Comparison of ENCODE assay signal across 26 cellular contexts in genomic region chr16:81658373-81658772, GRCh38.
DNase-seq lines count a peak whose midpoint lies in the region; ATAC-seq and TF ChIP-seq lines count a peak whose summit lies in the region.
"Had no signal": no experiment of that assay in that cellular context is flagged by ENCODE, and none has a peak within 500 bp of the region (broad histone marks: within the 10 kb centered on the region; RNA-seq: fewer than 3 reads in every experiment).

No MANE protein-coding gene starts in this region.

- intact Hi-C loops in CD4-positive, alpha-beta T cell (cut with DNase I, micrococcal nuclease): no loop called here
- intact Hi-C loops in activated T-helper 2 cell treated with anti-CD3 and anti-CD28 coated beads, Interferon-gamma antibody, Interleukin-2, Interleukin-4, amounts not matched to agents 10 μg/mL and 5 μg/mL and 100 μg/mL, durations not matched to agents 14 hours and 24 hours and 36 hours (cut with micrococcal nuclease): no loop called here
- intact Hi-C loops in uterus (cut with DNase I; ENCODE audit: low total_unique reads): no loop called here

- no peak for TF ChIP-seq RAD21 in neural cell (conservative IDR thresholded peaks at IDR 0.05)

- H3K9me3 Mint-ChIP-seq in CD4-positive, alpha-beta T cell: no peaks in the 10 kb centered on the region
- H3K9me3 Mint-ChIP-seq in activated T-helper 2 cell treated with anti-CD3 and anti-CD28 coated beads, Interferon-gamma antibody, Interleukin-2, Interleukin-4, amounts not matched to agents 10 μg/mL and 5 μg/mL and 100 μg/mL, durations not matched to agents 14 hours and 24 hours and 36 hours: no peaks in the 10 kb centered on the region
- H3K9me3 Mint-ChIP-seq: T-helper 2 cell treated with Interferon-gamma antibody and Interleukin-4, amounts not matched to agents 5 μg/mL and 100 μg/mL, for 36 hours had no signal

- no peak overlapping the region for H3K27ac ChIP-seq in CD4-positive, alpha-beta T cell (ENCODE audit: low read depth, low read length)
- H3K27ac ChIP-seq in HEK293 (ENCODE audit: extremely low read depth, low read depth, low read length): no peak overlapping the region
- H3K27ac ChIP-seq in neural cell (ENCODE audit: low read length): peak overlapping the region; percentile 88
- H3K27ac ChIP-seq in right atrium auricular region: no peak overlapping the region
- no peak overlapping the region for H3K27ac ChIP-seq in uterus
- H3K27ac ChIP-seq: BLaER1, GM23248, left ventricle myocardium inferior, PC-9, prostate gland, upper lobe of left lung had no signal

- H4K20me1 ChIP-seq in neural cell (ENCODE audit: insufficient read depth): no peaks in the 10 kb centered on the region

- H3K79me2 ChIP-seq in neural cell (replicated peaks; ENCODE audit: insufficient read depth, low read length): no peaks in the 10 kb centered on the region

- no peak for ATAC-seq in CD4-positive, alpha-beta T cell (ENCODE audit: poor library complexity)
- no peak for ATAC-seq in HG02763 (IDR thresholded peaks at IDR 0.05; ENCODE audit: unreplicated experiment)
- ATAC-seq: Right ventricle myocardium inferior had no signal

- no peak for TF ChIP-seq CTCF in CD4-positive, alpha-beta T cell (IDR thresholded peaks at IDR 0.05)
- TF ChIP-seq CTCF in HEK293 (tag by site-specific recombination; IDR thresholded peaks at IDR 0.05) (no peak), neural cell (IDR thresholded peaks at IDR 0.05; ENCODE audit: poor library complexity, severe bottlenecking) (peak; percentile 12), right atrium auricular region (IDR thresholded peaks at IDR 0.05) (no peak), uterus (IDR thresholded peaks at IDR 0.05) (no peak)

- no peak for TF ChIP-seq EP300 in neural cell (conservative IDR thresholded peaks at IDR 0.05; ENCODE audit: poor library complexity, severe bottlenecking)

- H3K36me3 Mint-ChIP-seq in CD4-positive, alpha-beta T cell (ENCODE audit: low read depth): peaks cover 71% of the 10 kb centered on the region
- H3K36me3 Mint-ChIP-seq in activated T-helper 2 cell treated with anti-CD3 and anti-CD28 coated beads, Interferon-gamma antibody, Interleukin-2, Interleukin-4, amounts not matched to agents 10 μg/mL and 5 μg/mL and 100 μg/mL, durations not matched to agents 14 hours and 24 hours and 36 hours (ENCODE audit: low read depth): peaks cover 44% of the 10 kb centered on the region

- H2AFZ ChIP-seq in neural cell (ENCODE audit: low read depth, low read length): no peak overlapping the region
- H2AFZ ChIP-seq: GM23248, PC-9 had no signal

- H3K4me3 Mint-ChIP-seq in CD4-positive, alpha-beta T cell: no peak overlapping the region
- H3K4me3 Mint-ChIP-seq in activated T-helper 2 cell treated with anti-CD3 and anti-CD28 coated beads, Interferon-gamma antibody, Interleukin-2, Interleukin-4, amounts not matched to agents 10 μg/mL and 5 μg/mL and 100 μg/mL, durations not matched to agents 14 hours and 24 hours and 36 hours (ENCODE audit: low read depth): no peak overlapping the region
- H3K4me3 Mint-ChIP-seq: T-helper 2 cell treated with Interferon-gamma antibody and Interleukin-4, amounts not matched to agents 5 μg/mL and 100 μg/mL, for 36 hours had no signal

- H3K27me3 Mint-ChIP-seq in CD4-positive, alpha-beta T cell: no peaks in the 10 kb centered on the region
- no peaks in the 10 kb centered on the region for H3K27me3 Mint-ChIP-seq in activated T-helper 2 cell treated with anti-CD3 and anti-CD28 coated beads, Interferon-gamma antibody, Interleukin-2, Interleukin-4, amounts not matched to agents 10 μg/mL and 5 μg/mL and 100 μg/mL, durations not matched to agents 14 hours and 24 hours and 36 hours (ENCODE audit: low read depth)

- H3K4me1 ChIP-seq in HEK293 (ENCODE audit: control insufficient read depth, insufficient read depth, low read length): no peaks in the 10 kb centered on the region
- H3K4me1 ChIP-seq in right atrium auricular region: peaks cover 0 to 5% of the 10 kb centered on the region in 2 donors
- no peaks in the 10 kb centered on the region for H3K4me1 ChIP-seq in uterus
- H3K4me1 ChIP-seq: prostate gland had no signal

- no peak overlapping the region for H3K4me3 ChIP-seq in HEK293 (ENCODE audit: low read depth, low read length)
- peak overlapping the region; percentile 36 for H3K4me3 ChIP-seq in neural cell (ENCODE audit: low read length)
- no peak overlapping the region for H3K4me3 ChIP-seq in right atrium auricular region
- H3K4me3 ChIP-seq in uterus: no peak overlapping the region
- H3K4me3 ChIP-seq: BLaER1, GM23248, left ventricle myocardium inferior, PC-9, prostate gland, upper lobe of left lung had no signal

- peaks cover 0 to 61% of the 10 kb centered on the region in 2 experiments; a peak in 1 of 3 replicates for H3K36me3 ChIP-seq in HEK293 (ENCODE audit: control insufficient read depth in 2 of 2, insufficient read depth in 1 of 2, low read length in 2 of 2)
- H3K36me3 ChIP-seq in neural cell (ENCODE audit: insufficient read depth, low read length): peaks cover 20% of the 10 kb centered on the region
- H3K36me3 ChIP-seq in right atrium auricular region: peaks cover 38% of the 10 kb centered on the region
- H3K36me3 ChIP-seq in uterus: no peaks in the 10 kb centered on the region
- H3K36me3 ChIP-seq: prostate gland had no signal

- no peak for TF ChIP-seq POLR2A in uterus (IDR thresholded peaks at IDR 0.05)

- no peaks in the 10 kb centered on the region for H3K9me3 ChIP-seq in CD4-positive, alpha-beta T cell (ENCODE audit: control insufficient read depth, low read length)
- H3K9me3 ChIP-seq in HEK293 (ENCODE audit: control insufficient read depth, insufficient read depth, low read depth, low read length) (no peaks in the 10 kb centered on the region), neural cell (ENCODE audit: low read length) (no peaks in the 10 kb centered on the region), right atrium auricular region (no peaks in the 10 kb centered on the region), uterus (no peaks in the 10 kb centered on the region)
- H3K9me3 ChIP-seq: BLaER1, left ventricle myocardium inferior, prostate gland, upper lobe of left lung had no signal

- H3K4me1 Mint-ChIP-seq in CD4-positive, alpha-beta T cell (ENCODE audit: low read depth): no peaks in the 10 kb centered on the region
- peaks cover 2% of the 10 kb centered on the region for H3K4me1 Mint-ChIP-seq in activated T-helper 2 cell treated with anti-CD3 and anti-CD28 coated beads, Interferon-gamma antibody, Interleukin-2, Interleukin-4, amounts not matched to agents 10 μg/mL and 5 μg/mL and 100 μg/mL, durations not matched to agents 14 hours and 24 hours and 36 hours (ENCODE audit: low read depth)

- H3K27ac Mint-ChIP-seq in CD4-positive, alpha-beta T cell: peak overlapping the region; percentile 16
- peak overlapping the region; percentile 36 for H3K27ac Mint-ChIP-seq in activated T-helper 2 cell treated with anti-CD3 and anti-CD28 coated beads, Interferon-gamma antibody, Interleukin-2, Interleukin-4, amounts not matched to agents 10 μg/mL and 5 μg/mL and 100 μg/mL, durations not matched to agents 14 hours and 24 hours and 36 hours
- H3K27ac Mint-ChIP-seq: T-helper 2 cell treated with Interferon-gamma antibody and Interleukin-4, amounts not matched to agents 5 μg/mL and 100 μg/mL, for 36 hours had no signal

- no peaks in the 10 kb centered on the region for H3K27me3 ChIP-seq in CD4-positive, alpha-beta T cell (ENCODE audit: control insufficient read depth, insufficient read depth, low read length)
- no peaks in the 10 kb centered on the region for H3K27me3 ChIP-seq in neural cell (ENCODE audit: insufficient read depth, low read depth, low read length)
- no peaks in the 10 kb centered on the region for H3K27me3 ChIP-seq in right atrium auricular region
- H3K27me3 ChIP-seq in uterus: no peaks in the 10 kb centered on the region
- H3K27me3 ChIP-seq: BLaER1, upper lobe of left lung had no signal

- CTCF ChIA-PET in CD4-positive, alpha-beta T cell (lab: Charles Lee): no interaction called here
- CTCF ChIA-PET in HEK293 (lab: Yijun Ruan, JAX): no interaction called here

- POLR2A ChIA-PET in CD4-positive, alpha-beta T cell (lab: Charles Lee): no interaction called here
- POLR2A ChIA-PET in HEK293 (lab: Yijun Ruan, JAX): no interaction called here

- H3K9ac ChIP-seq in neural cell (ENCODE audit: low read length): peak overlapping the region; percentile 52
- H3K9ac ChIP-seq: BLaER1, GM23248 had no signal

- H3K4me2 ChIP-seq in neural cell (ENCODE audit: low read length): no peak overlapping the region
- H3K4me2 ChIP-seq: BLaER1, PC-9 had no signal

- DNase-seq in CD4-positive, alpha-beta T cell: no peak
- no peak for DNase-seq in activated T-helper 2 cell treated with anti-CD3 and anti-CD28 coated beads, Interferon-gamma antibody, Interleukin-2, Interleukin-4, amounts not matched to agents 10 μg/mL and 5 μg/mL and 100 μg/mL, durations not matched to agents 14 hours and 24 hours and 36 hours (ENCODE audit: low spot score)
- DNase-seq in right atrium auricular region (ENCODE audit: low spot score) (no peak), SW480 (ENCODE audit: low spot score) (no peak), uterus (no peak)
- DNase-seq: activated effector memory CD4-positive, alpha-beta T cell treated with anti-CD3 and anti-CD28 coated beads, Interleukin-2, amount 50 U/mL, for 16 hours; central memory CD4-positive, alpha-beta T cell; DMS79 treated with DMSO at 0.1 percent for 48 hours; GDM1; GM23248; islet precursor cell; left ventricle myocardium inferior; NCI-H1092; NCI-H187; NCI-H69; PC-9; stimulated activated CD4-positive, alpha-beta T cell treated with anti-CD3 and anti-CD28 coated beads, Interleukin-4, amount 100 ng/mL, for 4 hours; substantia nigra; upper lobe of left lung had no signal

- no peaks in the 10 kb centered on the region for H3K9me2 ChIP-seq in neural cell (ENCODE audit: insufficient read depth, low read length)

- no peaks in the 10 kb centered on the region for H3F3A ChIP-seq in neural cell (ENCODE audit: insufficient read depth, low read length, poor library complexity, severe bottlenecking)

TF ChIP-seq in HEK293, 187 proteins besides CTCF, POLR2A, EP300 and RAD21:
- TF ChIP-seq ZFP3 (tag by site-specific recombination; IDR thresholded peaks at IDR 0.05; ENCODE audit: low read depth) (peak; percentile 83), ZNF610 (tag by site-specific recombination; IDR thresholded peaks at IDR 0.05; ENCODE audit: borderline replicate concordance) (no peak)

TF ChIP-seq in neural cell, 6 proteins besides CTCF, POLR2A, EP300 and RAD21 (continues in another document):
- no peak for TF ChIP-seq EZH2 (IDR thresholded peaks at IDR 0.05; ENCODE audit: borderline replicate concordance, insufficient read depth, low read length, poor library complexity, severe bottlenecking)
- TF ChIP-seq POLR2AphosphoS5 (IDR thresholded peaks at IDR 0.05): peak; percentile 22
